Comparison of ENCODE assay signal across 12 cellular contexts in the genomic region with DNA sequence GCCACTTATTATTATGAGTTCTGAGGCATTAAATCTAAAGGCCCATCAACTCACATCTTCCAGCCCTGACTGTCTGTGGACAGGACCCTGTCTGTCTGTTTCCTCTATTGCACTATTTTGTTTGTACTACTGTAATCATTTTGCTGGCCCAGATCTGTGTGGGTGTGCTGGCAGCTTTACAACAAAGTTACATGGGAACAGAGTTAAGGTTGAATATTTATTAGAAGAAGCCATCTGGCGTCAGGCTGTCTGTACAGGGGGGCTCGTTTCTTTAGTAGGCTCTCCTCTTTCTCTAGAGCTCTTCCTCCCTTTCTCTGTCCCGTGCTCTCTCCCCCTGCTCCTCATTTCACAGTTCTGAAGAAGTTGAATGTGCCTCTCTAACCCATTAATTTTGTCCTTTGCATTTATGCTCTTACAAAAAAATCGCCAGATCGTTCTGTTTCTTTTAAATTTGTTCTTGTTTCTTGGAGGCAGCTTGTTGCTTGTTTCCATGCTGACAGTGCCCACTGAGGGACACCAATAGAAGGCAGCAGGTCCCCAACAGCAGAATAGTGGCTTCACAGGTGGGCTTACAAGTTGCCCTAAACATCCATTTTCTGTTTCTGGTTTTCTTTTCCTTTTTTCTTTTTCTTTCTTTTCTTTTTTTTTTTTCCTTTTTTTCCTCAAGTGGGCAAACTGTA.
DNase-seq lines count a peak whose midpoint lies in the region; ATAC-seq and TF ChIP-seq lines count a peak whose summit lies in the region.
"Had no signal": no experiment of that assay in that cellular context is flagged by ENCODE, and none has a peak within 500 bp of the region (broad histone marks: within the 10 kb centered on the region; RNA-seq: fewer than 3 reads in every experiment).

No MANE protein-coding gene starts in this region.

- H3K27me3 ChIP-seq in SK-N-SH (ENCODE audit: insufficient read depth), result no peaks in the 10 kb centered on the region
- no peaks in the 10 kb centered on the region for H3K27me3 ChIP-seq in smooth muscle cell (ENCODE audit: low read depth)
- H3K27me3 ChIP-seq in aorta (ENCODE audit: control insufficient read depth in 1 of 2, insufficient read depth in 2 of 2, low read length in 1 of 2), result no peaks in the 10 kb centered on the region

- H3K4me3 ChIP-seq in SK-N-SH (ENCODE audit: low read depth in 2 of 2, low read length in 1 of 2), result peak overlapping the region in 1 of 2 experiments; percentile 38; a peak in 1 of 4 replicates
- H3K4me3 ChIP-seq in smooth muscle cell, result peak overlapping the region; percentile 33
- H3K4me3 ChIP-seq in aorta (ENCODE audit: low read length in 2 of 2), result no peak overlapping the region

- DNase-seq in GM03348 (ENCODE audit: low spot score) (peak; percentile 11), SK-N-SH (no peak), Right ventricle myocardium superior (peak; percentile 44), smooth muscle cell (lab: John Stamatoyannopoulos, UW; ENCODE audit: unreplicated experiment) (no peak), posterior vena cava (ENCODE audit: low spot score) (no peak), aorta (no peak), SHP77 treated with DMSO at 0.1 percent for 48 hours (lab: John Stamatoyannopoulos, UW) (no peak), activated gamma-delta T cell treated with Interleukin-2 at 50 U/mL for 16 hours (no peak)
- DNase-seq: activated T-cell treated with anti-CD3 and anti-CD28 coated beads, Interleukin-2, amount 50 U/mL, for 4 hours; NCI-H2081 treated with DMSO at 0.1 percent for 48 hours; nephron progenitor cell had no signal

- CTCF ChIA-PET in SK-N-SH (lab: Yijun Ruan, JAX), result no interaction called here

- H3K9ac ChIP-seq in SK-N-SH (peak overlapping the region; percentile 40; the same call in 1 of the 2 replicates), smooth muscle cell (ENCODE audit: low read depth) (peak overlapping the region; percentile 57)

- no peaks in the 10 kb centered on the region for H3K36me3 ChIP-seq in SK-N-SH (replicated peaks in 1 of 2; ENCODE audit: control insufficient read depth in 1 of 2, insufficient read depth in 2 of 2, low read length in 1 of 2)
- no peaks in the 10 kb centered on the region for H3K36me3 ChIP-seq in smooth muscle cell (ENCODE audit: low read depth)
- H3K36me3 ChIP-seq in aorta (ENCODE audit: control insufficient read depth in 1 of 2, insufficient read depth in 2 of 2, low read length in 1 of 2), result no peaks in the 10 kb centered on the region

- H3K79me2 ChIP-seq in SK-N-SH (ENCODE audit: insufficient read depth), result no peaks in the 10 kb centered on the region
- no peaks in the 10 kb centered on the region for H3K79me2 ChIP-seq in smooth muscle cell (ENCODE audit: low read depth)

- H3K4me1 ChIP-seq in SK-N-SH (ENCODE audit: control insufficient read depth in 1 of 2, insufficient read depth in 2 of 2, low read depth in 1 of 2, low read length in 1 of 2) (peaks cover 16 to 46% of the 10 kb centered on the region in 2 experiments), smooth muscle cell (ENCODE audit: low read depth) (peaks cover 28% of the 10 kb centered on the region), aorta (ENCODE audit: control insufficient read depth in 1 of 2, insufficient read depth in 2 of 2, low read length in 2 of 2) (peaks cover 0 to 2% of the 10 kb centered on the region in 2 donors)

- H3K27ac ChIP-seq in SK-N-SH (ENCODE audit: low read depth in 2 of 2, low read length in 1 of 2) (peak overlapping the region; percentile 56 to 95; a peak in 3 of 4 replicates), smooth muscle cell (ENCODE audit: low read depth) (peak overlapping the region; percentile 91), aorta (ENCODE audit: low read depth in 1 of 2, low read length in 2 of 2) (no peak overlapping the region)

- no peaks in the 10 kb centered on the region for H3K9me2 ChIP-seq in SK-N-SH

- H4K20me1 ChIP-seq in SK-N-SH (ENCODE audit: insufficient read depth) (no peaks in the 10 kb centered on the region), smooth muscle cell (ENCODE audit: low read depth) (no peaks in the 10 kb centered on the region)

- TF ChIP-seq EP300 in SK-N-SH (IDR thresholded peaks at IDR 0.05; ENCODE audit: borderline replicate concordance in 1 of 2, low read depth in 1 of 2, low read length in 1 of 2), result 0 out of 4 replicates have a peak, but pooled peaks of 1 of the 2 experiments have one; percentile 24

- no peak for TF ChIP-seq RAD21 in SK-N-SH (IDR thresholded peaks at IDR 0.05; ENCODE audit: low read length)

- TF ChIP-seq CTCF in SK-N-SH (IDR thresholded peaks at IDR 0.05), result no peak
- no peak for TF ChIP-seq CTCF in smooth muscle cell (IDR thresholded peaks at IDR 0.05; ENCODE audit: borderline replicate concordance, insufficient read depth, poor library complexity, severe bottlenecking)

- ATAC-seq in Right ventricle myocardium superior (ENCODE audit: poor library complexity) (peak; percentile 71), aorta (ENCODE audit: low FRiP score) (no peak)
- ATAC-seq: activated T-cell treated with anti-CD3 and anti-CD28 coated beads, Interleukin-2, amount 50 U/mL, for 4 hours; esophagus mucosa had no signal

- POLR2A ChIA-PET in SK-N-SH (lab: Yijun Ruan, JAX), result no interaction called here

- intact Hi-C loops in Right ventricle myocardium superior (cut with DNase I) (no loop called here), posterior vena cava (cut with DNase I) (no loop called here), aorta (cut with DNase I) (no loop called here)

- WGBS in SK-N-SH (ENCODE audit: low lambda C conversion rate), result 21% methylated on average over 5 of the region's 5 CpGs
- WGBS in smooth muscle cell (ENCODE audit: low lambda C conversion rate), result 16% methylated on average over 5 of the region's 5 CpGs
- 25 to 26% methylated on average over 5 of the region's 5 CpGs for WGBS in aorta, 2 donors

- H3K9me3 ChIP-seq in SK-N-SH, result no peaks in the 10 kb centered on the region
- H3K9me3 ChIP-seq in smooth muscle cell (replicated peaks; ENCODE audit: low read depth), result no peaks in the 10 kb centered on the region
- no peaks in the 10 kb centered on the region for H3K9me3 ChIP-seq in aorta (ENCODE audit: control insufficient read depth, low read length)

- H2AFZ ChIP-seq in SK-N-SH (ENCODE audit: low read depth) (peak overlapping the region; percentile 72), smooth muscle cell (ENCODE audit: low read depth) (peak overlapping the region; percentile 85)

- H3F3A ChIP-seq in SK-N-SH (replicated peaks; ENCODE audit: insufficient read depth) (peaks cover 35% of the 10 kb centered on the region), smooth muscle cell (ENCODE audit: low read depth) (peaks cover 22% of the 10 kb centered on the region)

- H3K4me2 ChIP-seq in SK-N-SH (peak overlapping the region; percentile 78), smooth muscle cell (peak overlapping the region; percentile 84)

TF ChIP-seq in SK-N-SH, 30 proteins besides CTCF, POLR2A, EP300 and RAD21 (continues in another document):
- TF ChIP-seq CHD2 (IDR thresholded peaks at IDR 0.05; ENCODE audit: low read length, partially characterized antibody) (no peak), SIN3A (IDR thresholded peaks at IDR 0.05; ENCODE audit: borderline replicate concordance, low read depth, low read length) (no peak), NFIC (IDR thresholded peaks at IDR 0.05; ENCODE audit: borderline replicate concordance) (peak; percentile 49; the same call in 1 of the 2 replicates), NRF1 (IDR thresholded peaks at IDR 0.05; ENCODE audit: low read depth, low read length) (no peak), PBX3 (IDR thresholded peaks at IDR 0.05) (peak; percentile 48), POLR2AphosphoS5 (IDR thresholded peaks at IDR 0.05; ENCODE audit: low read depth, low read length) (no peak), ELF1 (IDR thresholded peaks at IDR 0.05) (no peak), RCOR1 (IDR thresholded peaks at IDR 0.05; ENCODE audit: low read length) (0 out of 2 replicates have a peak, but pooled peaks have one; percentile 14), YY1 (IDR thresholded peaks at IDR 0.05; ENCODE audit: low read depth) (no peak), TEAD4 (IDR thresholded peaks at IDR 0.05; ENCODE audit: borderline replicate concordance, insufficient read depth) (no peak), FOXJ3 (CRISPR knock-in tag; IDR thresholded peaks at IDR 0.05) (no peak), USF1 (IDR thresholded peaks at IDR 0.05; ENCODE audit: borderline replicate concordance, low read depth) (no peak), MEF2A (IDR thresholded peaks at IDR 0.05; ENCODE audit: borderline replicate concordance, low read depth) (no peak)
- TF ChIP-seq, protein P1, sequence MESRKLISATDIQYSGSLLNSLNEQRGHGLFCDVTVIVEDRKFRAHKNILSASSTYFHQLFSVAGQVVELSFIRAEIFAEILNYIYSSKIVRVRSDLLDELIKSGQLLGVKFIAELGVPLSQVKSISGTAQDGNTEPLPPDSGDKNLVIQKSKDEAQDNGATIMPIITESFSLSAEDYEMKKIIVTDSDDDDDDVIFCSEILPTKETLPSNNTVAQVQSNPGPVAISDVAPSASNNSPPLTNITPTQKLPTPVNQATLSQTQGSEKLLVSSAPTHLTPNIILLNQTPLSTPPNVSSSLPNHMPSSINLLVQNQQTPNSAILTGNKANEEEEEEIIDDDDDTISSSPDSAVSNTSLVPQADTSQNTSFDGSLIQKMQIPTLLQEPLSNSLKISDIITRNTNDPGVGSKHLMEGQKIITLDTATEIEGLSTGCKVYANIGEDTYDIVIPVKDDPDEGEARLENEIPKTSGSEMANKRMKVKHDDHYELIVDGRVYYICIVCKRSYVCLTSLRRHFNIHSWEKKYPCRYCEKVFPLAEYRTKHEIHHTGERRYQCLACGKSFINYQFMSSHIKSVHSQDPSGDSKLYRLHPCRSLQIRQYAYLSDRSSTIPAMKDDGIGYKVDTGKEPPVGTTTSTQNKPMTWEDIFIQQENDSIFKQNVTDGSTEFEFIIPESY (IDR thresholded peaks at IDR 0.05; ENCODE audit: borderline replicate concordance, low read depth), result no peak

Comparison
In these comparisons a context has a peak if more than half of its experiments do, and no peak if none do; other contexts are left out.
1. DNase-seq: peak in GM03348 (single experiment) and Right ventricle myocardium superior (single experiment); none in SK-N-SH (single experiment), smooth muscle cell (single experiment), posterior vena cava (single experiment), aorta (0 of 2), SHP77 treated with DMSO at 0.1 percent for 48 hours (single experiment) and activated gamma-delta T cell treated with Interleukin-2 at 50 U/mL for 16 hours (single experiment).
2. H3K27ac ChIP-seq: peak in SK-N-SH (2 of 2) and smooth muscle cell (single experiment); none in aorta (0 of 2).